31 cellular contexts compared by ENCODE assay signal in genomic region chr19:36142496-36142895, GRCh38. TPM values are rescaled to one million over a fixed set of nuclear protein-coding genes. Genes with fewer than 3 reads are reported as not detected.
DNase-seq lines count a peak whose midpoint lies in the region; ATAC-seq and TF ChIP-seq lines count a peak whose summit lies in the region.
"Had no signal": no experiment of that assay in that cellular context is flagged by ENCODE, and none has a peak within 500 bp of the region (broad histone marks: within the 10 kb centered on the region; RNA-seq: fewer than 3 reads in every experiment).

No MANE protein-coding gene starts in this region.

- WGBS in spleen, 5 donors, result 84 to 93% (median 88%) methylated on average over 9 of the region's 9 CpGs

- no peaks in the 10 kb centered on the region for H3K27me3 ChIP-seq in spleen (replicated peaks in 1 of 7)
- H3K27me3 ChIP-seq: hepatocyte, sigmoid colon, thyroid gland had no signal

- peaks cover 58% of the 10 kb centered on the region for H3K36me3 Mint-ChIP-seq in activated CD4-positive, alpha-beta memory T cell treated with anti-CD3 and anti-CD28 coated beads, Interleukin-2, amount 10 ng/mL, durations not matched to agents 7 days and 5 days (ENCODE audit: low read depth)
- peaks cover 38% of the 10 kb centered on the region for H3K36me3 Mint-ChIP-seq in memory B cell

- CTCF ChIA-PET in activated CD4-positive, alpha-beta memory T cell treated with anti-CD3 and anti-CD28 coated beads, Interleukin-2, amount 10 ng/mL, durations not matched to agents 7 days and 5 days (lab: Charles Lee), result interaction anchor here (2.3 kb wide), 1 partner anchor 14 kb away, joined by 8 read pairs; no protein-coding TSS in a partner anchor

- no peaks in the 10 kb centered on the region for H3K9me3 ChIP-seq in spleen
- H3K9me3 ChIP-seq: sigmoid colon, thyroid gland had no signal

- POLR2A ChIA-PET in activated CD4-positive, alpha-beta memory T cell treated with anti-CD3 and anti-CD28 coated beads, Interleukin-2, amount 10 ng/mL, durations not matched to agents 7 days and 5 days (lab: Charles Lee), result no interaction called here

- H3K9me3 Mint-ChIP-seq in stimulated activated naive CD8-positive, alpha-beta T cell treated with anti-CD3 and anti-CD28 coated beads, Interleukin-15, amount 100 ng/mL, for 72 hours, result peaks cover 0 to 5% of the 10 kb centered on the region in 2 donors
- H3K9me3 Mint-ChIP-seq in activated CD4-positive, alpha-beta memory T cell treated with anti-CD3 and anti-CD28 coated beads, Interleukin-2, amount 10 ng/mL, durations not matched to agents 7 days and 5 days, result no peaks in the 10 kb centered on the region
- H3K9me3 Mint-ChIP-seq in memory B cell, result peaks cover 4% of the 10 kb centered on the region
- H3K9me3 Mint-ChIP-seq: activated B cell treated with CpG ODN at 0.5 μM for 24 hours; activated T-helper 1 cell treated with anti-CD3 and anti-CD28 coated beads, Interleukin-12 subunit alpha, Interleukin-12 subunit beta, Interleukin-2, Interleukin-4 antibody, amounts not matched to agents 30 ng/mL and 10 ng/mL and 1 ng/mL, durations not matched to agents 14 hours and 24 hours and 36 hours; CD8-positive, alpha-beta memory T cell had no signal

- peaks cover 0 to 60% (median 53%) of the 10 kb centered on the region in 6 donors for H3K36me3 ChIP-seq in spleen

- H3K4me1 Mint-ChIP-seq in stimulated activated naive CD8-positive, alpha-beta T cell treated with anti-CD3 and anti-CD28 coated beads, Interleukin-15, amount 100 ng/mL, for 72 hours, result peaks cover 28% of the 10 kb centered on the region
- H3K4me1 Mint-ChIP-seq in activated CD4-positive, alpha-beta memory T cell treated with anti-CD3 and anti-CD28 coated beads, Interleukin-2, amount 10 ng/mL, durations not matched to agents 7 days and 5 days, result peaks cover 33% of the 10 kb centered on the region
- peaks cover 14% of the 10 kb centered on the region for H3K4me1 Mint-ChIP-seq in memory B cell

- intact Hi-C loops in spleen (cut with DNase I; ENCODE audit: low total_unique reads), result no loop called here

- no peak for ATAC-seq in stimulated activated naive CD8-positive, alpha-beta T cell treated with anti-CD3 and anti-CD28 coated beads, Interleukin-15, amount 100 ng/mL, for 72 hours
- ATAC-seq in stimulated activated naive CD8-positive, alpha-beta T cell treated with anti-CD3 and anti-CD28 coated beads, Interleukin-15, Interleukin-2, amounts not matched to agents 100 U/mL and 50 U/mL, for 24 hours, result no peak
- ATAC-seq in memory B cell (ENCODE audit: low read depth), result no peak

- peaks cover 10 to 37% (median 18%) of the 10 kb centered on the region in 6 donors for H3K4me1 ChIP-seq in spleen

- no peak for DNase-seq in stimulated activated naive CD8-positive, alpha-beta T cell treated with anti-CD3 and anti-CD28 coated beads, Interleukin-15, amount 100 ng/mL, for 72 hours
- DNase-seq in stimulated activated naive CD8-positive, alpha-beta T cell treated with anti-CD3 and anti-CD28 coated beads, Interleukin-15, Interleukin-2, amounts not matched to agents 100 U/mL and 50 U/mL, for 24 hours, result no peak
- no peak for DNase-seq in activated CD4-positive, alpha-beta memory T cell treated with anti-CD3 and anti-CD28 coated beads, Interleukin-2, amount 10 ng/mL, durations not matched to agents 7 days and 5 days
- DNase-seq in memory B cell (ENCODE audit: low spot score in 2 of 2) (no peak), superior temporal gyrus (ENCODE audit: extremely low spot score) (no peak), MV-4-11 (lab: John Stamatoyannopoulos, UW) (no peak), spleen (no peak), UCSD-AML1 (lab: John Stamatoyannopoulos, UW; ENCODE audit: unreplicated experiment) (no peak)
- DNase-seq: activated B cell treated with CpG ODN at 0.5 μM for 24 hours; amniotic stem cell; CD8-positive, alpha-beta memory T cell; DMS79 treated with DMSO at 0.1 percent for 48 hours; foreskin fibroblast; NCI-H1694; NCI-H774; OCI-M1; SIG-M5; sigmoid colon; T-helper 1 cell; thyroid gland had no signal

- no peak for TF ChIP-seq POLR2A in spleen (IDR thresholded peaks at IDR 0.05)

- H3K27ac ChIP-seq in spleen, result no peak overlapping the region
- H3K27ac ChIP-seq: hepatocyte, HL-60 had no signal

- peak overlapping the region; percentile 88 to 90 for H3K27ac Mint-ChIP-seq in stimulated activated naive CD8-positive, alpha-beta T cell treated with anti-CD3 and anti-CD28 coated beads, Interleukin-15, amount 100 ng/mL, for 72 hours
- H3K27ac Mint-ChIP-seq in activated CD4-positive, alpha-beta memory T cell treated with anti-CD3 and anti-CD28 coated beads, Interleukin-2, amount 10 ng/mL, durations not matched to agents 7 days and 5 days, result no peak overlapping the region
- peak overlapping the region; percentile 21 for H3K27ac Mint-ChIP-seq in memory B cell
- H3K27ac Mint-ChIP-seq: activated B cell treated with CpG ODN at 0.5 μM for 24 hours; activated T-helper 1 cell treated with anti-CD3 and anti-CD28 coated beads, Interleukin-12 subunit alpha, Interleukin-12 subunit beta, Interleukin-2, Interleukin-4 antibody, amounts not matched to agents 30 ng/mL and 10 ng/mL and 1 ng/mL, durations not matched to agents 14 hours and 24 hours and 36 hours had no signal

- H3K27me3 Mint-ChIP-seq in stimulated activated naive CD8-positive, alpha-beta T cell treated with anti-CD3 and anti-CD28 coated beads, Interleukin-15, amount 100 ng/mL, for 72 hours, result no peaks in the 10 kb centered on the region
- no peaks in the 10 kb centered on the region for H3K27me3 Mint-ChIP-seq in activated CD4-positive, alpha-beta memory T cell treated with anti-CD3 and anti-CD28 coated beads, Interleukin-2, amount 10 ng/mL, durations not matched to agents 7 days and 5 days
- no peaks in the 10 kb centered on the region for H3K27me3 Mint-ChIP-seq in memory B cell
- H3K27me3 Mint-ChIP-seq: activated B cell treated with CpG ODN at 0.5 μM for 24 hours; CD8-positive, alpha-beta memory T cell had no signal

- no peak overlapping the region for H3K4me3 ChIP-seq in spleen
- H3K4me3 ChIP-seq: hepatocyte, sigmoid colon, thyroid gland had no signal

- H3K4me3 Mint-ChIP-seq in stimulated activated naive CD8-positive, alpha-beta T cell treated with anti-CD3 and anti-CD28 coated beads, Interleukin-15, amount 100 ng/mL, for 72 hours, result peak overlapping the region in 1 of 2 donors; percentile 60
- peak overlapping the region; percentile 5 for H3K4me3 Mint-ChIP-seq in activated CD4-positive, alpha-beta memory T cell treated with anti-CD3 and anti-CD28 coated beads, Interleukin-2, amount 10 ng/mL, durations not matched to agents 7 days and 5 days
- peak overlapping the region; percentile 43 for H3K4me3 Mint-ChIP-seq in memory B cell
- H3K4me3 Mint-ChIP-seq: activated B cell treated with CpG ODN at 0.5 μM for 24 hours had no signal

- TF ChIP-seq CTCF in spleen (IDR thresholded peaks at IDR 0.05 in 8 of 11, conservative IDR thresholded peaks at IDR 0.05 in 3 of 11), result no peak

RNA-seq across cellular contexts. Expression of gene CAPNS1, which starts 2.6 kb away (rescaled TPM):
- 100 to 1,000 TPM; 520 to 539 TPM for total RNA-seq in activated CD4-positive, alpha-beta memory T cell treated with anti-CD3 and anti-CD28 coated beads, Interleukin-2, amount 10 ng/mL, durations not matched to agents 7 days and 5 days
- total RNA-seq in spleen, result 100 to 1,000 TPM; 130 to 602 (median 373) TPM
- polyA plus RNA-seq in spleen, result 100 to 1,000 TPM; 247 to 431 (median 321) TPM

RNA-seq across cellular contexts. Expression of gene COX7A1, which starts 9.8 kb away (rescaled TPM):
- not detected for total RNA-seq in activated CD4-positive, alpha-beta memory T cell treated with anti-CD3 and anti-CD28 coated beads, Interleukin-2, amount 10 ng/mL, durations not matched to agents 7 days and 5 days
- total RNA-seq in spleen, result 10 to 100 TPM in 5 of 7 donors, 1 to 10 TPM in 2; 6.3 to 40.9 (median 20.4) TPM
- polyA plus RNA-seq in spleen, result 10 to 100 TPM; 20.0 to 37.6 (median 26.3) TPM
- total RNA-seq: activated B cell treated with CpG ODN at 0.5 μM for 24 hours; activated T-helper 1 cell treated with anti-CD3 and anti-CD28 coated beads, Interleukin-12 subunit alpha, Interleukin-12 subunit beta, Interleukin-2, Interleukin-4 antibody, amounts not matched to agents 30 ng/mL and 10 ng/mL and 1 ng/mL, durations not matched to agents 14 hours and 24 hours and 36 hours; CD8-positive, alpha-beta memory T cell; hepatocyte; MCF 10A had no signal
- polyA plus RNA-seq: CD8-positive, alpha-beta memory T cell; hepatocyte had no signal

RNA-seq across cellular contexts. Expression of gene TBCB, which starts 27.2 kb away (rescaled TPM):
- 100 to 1,000 TPM; 185 to 200 TPM for total RNA-seq in activated CD4-positive, alpha-beta memory T cell treated with anti-CD3 and anti-CD28 coated beads, Interleukin-2, amount 10 ng/mL, durations not matched to agents 7 days and 5 days
- total RNA-seq in spleen, result 100 to 1,000 TPM in 3 of 7 donors, 10 to 100 TPM in 4; 87.8 to 120 (median 95.5) TPM
- 100 to 1,000 TPM; 152 to 170 (median 155) TPM for polyA plus RNA-seq in spleen

RNA-seq across cellular contexts. Expression of gene POLR2I, which starts 27.8 kb away (rescaled TPM):
- 10 to 100 TPM; 47.3 to 57.4 TPM for total RNA-seq in activated CD4-positive, alpha-beta memory T cell treated with anti-CD3 and anti-CD28 coated beads, Interleukin-2, amount 10 ng/mL, durations not matched to agents 7 days and 5 days
- total RNA-seq in spleen, result 10 to 100 TPM; 23.1 to 42.3 (median 36.6) TPM
- 10 to 100 TPM; 46.2 to 60.3 (median 52.4) TPM for polyA plus RNA-seq in spleen

RNA-seq across cellular contexts. Expression of gene OVOL3, which starts 31.6 kb away (rescaled TPM):
- not detected for total RNA-seq in activated CD4-positive, alpha-beta memory T cell treated with anti-CD3 and anti-CD28 coated beads, Interleukin-2, amount 10 ng/mL, durations not matched to agents 7 days and 5 days
- not detected for total RNA-seq in spleen
- polyA plus RNA-seq in spleen, result under 1 TPM; 0.11 to 0.22 (median 0.19) TPM
- total RNA-seq: activated B cell treated with CpG ODN at 0.5 μM for 24 hours; activated T-helper 1 cell treated with anti-CD3 and anti-CD28 coated beads, Interleukin-12 subunit alpha, Interleukin-12 subunit beta, Interleukin-2, Interleukin-4 antibody, amounts not matched to agents 30 ng/mL and 10 ng/mL and 1 ng/mL, durations not matched to agents 14 hours and 24 hours and 36 hours; cardiac septum; CD8-positive, alpha-beta memory T cell; dermis microvascular lymphatic vessel endothelial cell; epithelial cell of proximal tubule; hepatocyte; lower leg skin; MCF 10A; mucosa of gallbladder; omental fat pad; sigmoid colon; thyroid gland had no signal
- polyA plus RNA-seq: AG04450; CD8-positive, alpha-beta memory T cell; hepatocyte; sigmoid colon had no signal

Comparison
In these comparisons a context has a peak if more than half of its experiments do, and no peak if none do; other contexts are left out.
1. RNA of gene COX7A1, which starts 9.8 kb away (total RNA-seq): 6.3 to 40.9 TPM in spleen; not detected in activated CD4-positive, alpha-beta memory T cell treated with anti-CD3 and anti-CD28 coated beads, Interleukin-2, amount 10 ng/mL, durations not matched to agents 7 days and 5 days; every median in the first group is over 4 times any median in the second.